In the genomic region with DNA sequence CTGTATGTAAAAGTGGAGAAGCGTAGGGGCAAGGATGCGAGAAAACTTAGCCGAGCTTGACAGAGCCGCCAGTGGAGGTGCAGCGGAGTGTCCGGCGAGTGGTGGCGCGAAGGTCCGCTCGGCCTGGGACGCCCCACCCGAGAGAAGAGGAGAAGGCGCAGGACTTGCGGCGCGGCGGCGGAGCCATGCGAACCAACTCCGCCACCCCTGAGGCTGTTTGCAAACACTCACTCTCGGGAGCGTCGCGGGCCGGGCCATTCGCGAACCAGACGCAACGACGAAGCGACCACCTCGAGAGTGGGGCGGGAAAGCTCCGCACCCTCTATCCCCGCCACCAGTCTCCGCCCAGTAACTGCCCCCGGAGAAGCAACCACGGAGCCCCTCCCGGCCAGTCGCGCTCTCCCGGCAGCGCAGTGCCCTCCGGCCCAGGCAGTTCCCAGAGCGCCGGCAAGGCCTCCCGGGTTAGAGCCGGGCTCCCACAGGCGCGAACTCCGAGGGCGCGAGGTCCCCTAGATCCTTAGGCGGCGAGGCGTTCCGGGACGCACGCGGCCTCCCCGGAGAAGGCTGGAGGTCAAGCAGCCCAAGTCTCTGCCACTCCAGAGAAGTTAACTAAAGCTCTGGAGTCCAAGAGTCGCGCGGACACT, we compare ENCODE assay signal across 12 cellular contexts. TPM values are rescaled to one million over a fixed set of nuclear protein-coding genes. Genes with fewer than 3 reads are reported as not detected.
A peak's percentile ranks its signal among the peaks of the same experiment; 100 is the strongest.
DNase-seq lines count a peak whose midpoint lies in the region; ATAC-seq and TF ChIP-seq lines count a peak whose summit lies in the region.
"Had no signal": no experiment of that assay in that cellular context is flagged by ENCODE, and none has a peak within 500 bp of the region (broad histone marks: within the 10 kb centered on the region; RNA-seq: fewer than 3 reads in every experiment).

No MANE protein-coding gene starts in this region.

- H3K27me3 Mint-ChIP-seq in natural killer cell treated with Interleukin-12 subunit alpha and Interleukin-12 subunit beta and Interleukin-15 and Interleukin-18, amount 100 ng/mL, for 72 hours = no peaks in the 10 kb centered on the region
- H3K27me3 Mint-ChIP-seq: activated naive CD8-positive, alpha-beta T cell treated with anti-CD3 and anti-CD28 coated beads, Interleukin-2, amount 10 ng/mL, durations not matched to agents 7 days and 5 days had no signal

- H2AFZ ChIP-seq in osteoblast (ENCODE audit: low read length) = peak overlapping the region; percentile 70

- H3K4me2 ChIP-seq in osteoblast (ENCODE audit: insufficient read depth, low read length) = peak overlapping the region; percentile 77

- peaks cover 80% of the 10 kb centered on the region for H3K79me2 ChIP-seq in osteoblast (ENCODE audit: insufficient read depth, low read length)

- DNase-seq in AG20443 (ENCODE audit: low spot score) (peak; percentile 36), amniotic epithelial cell (ENCODE audit: low read depth) (peak; percentile 53), left ventricle myocardium inferior (peak; percentile 21), osteoblast (ENCODE audit: insufficient read length, low spot score, missing footprints) (peak; percentile 36), SJCRH30 (no peak)
- DNase-seq in activated naive CD4-positive, alpha-beta T cell (lab: John Stamatoyannopoulos, UW) = no peak
- no peak for DNase-seq in natural killer cell treated with Interleukin-12 subunit alpha and Interleukin-12 subunit beta and Interleukin-15 and Interleukin-18, amount 100 ng/mL, for 72 hours (ENCODE audit: low spot score)
- DNase-seq: activated naive CD8-positive, alpha-beta T cell treated with anti-CD3 and anti-CD28 coated beads, Interleukin-2, amount 10 ng/mL, durations not matched to agents 7 days and 5 days had no signal

- H3K27me3 ChIP-seq in left ventricle myocardium inferior (ENCODE audit: low read depth) (peaks cover 4% of the 10 kb centered on the region), osteoblast (ENCODE audit: insufficient read depth, low read length) (no peaks in the 10 kb centered on the region), SJCRH30 (no peaks in the 10 kb centered on the region)

- H4K20me1 ChIP-seq in osteoblast (ENCODE audit: insufficient read depth, low read length) = no peaks in the 10 kb centered on the region

- intact Hi-C loops in left ventricle myocardium inferior (cut with micrococcal nuclease) = no loop called here

- TF ChIP-seq CTCF in left ventricle myocardium inferior (IDR thresholded peaks at IDR 0.05; ENCODE audit: borderline replicate concordance) (no peak), osteoblast (IDR thresholded peaks at IDR 0.05; ENCODE audit: extremely low read depth, low read depth, low read length) (no peak)

- H3K4me3 ChIP-seq in left ventricle myocardium inferior = peak overlapping the region; percentile 61
- H3K4me3 ChIP-seq in osteoblast (ENCODE audit: insufficient read depth, low read length) = peak overlapping the region; percentile 84
- no peak overlapping the region for H3K4me3 ChIP-seq in SJCRH30

- no peak overlapping the region for H3K27ac ChIP-seq in left ventricle myocardium inferior (replicated peaks)
- H3K27ac ChIP-seq in osteoblast (ENCODE audit: low read depth, low read length) = peak overlapping the region; percentile 63
- H3K27ac ChIP-seq in SJCRH30 = no peak overlapping the region

- H3K27ac Mint-ChIP-seq in natural killer cell treated with Interleukin-12 subunit alpha and Interleukin-12 subunit beta and Interleukin-15 and Interleukin-18, amount 100 ng/mL, for 72 hours = no peak overlapping the region
- H3K27ac Mint-ChIP-seq: activated naive CD8-positive, alpha-beta T cell treated with anti-CD3 and anti-CD28 coated beads, Interleukin-2, amount 10 ng/mL, durations not matched to agents 7 days and 5 days; stimulated activated effector memory CD8-positive, alpha-beta T cell treated with anti-CD3 and anti-CD28 coated beads, Interleukin-12 subunit alpha, Interleukin-12 subunit beta, amount 100 ng/mL, for 72 hours had no signal

- peaks cover 0 to 2% of the 10 kb centered on the region in 2 donors for H3K4me1 Mint-ChIP-seq in natural killer cell treated with Interleukin-12 subunit alpha and Interleukin-12 subunit beta and Interleukin-15 and Interleukin-18, amount 100 ng/mL, for 72 hours (ENCODE audit: low read depth in 2 of 2)
- H3K4me1 Mint-ChIP-seq: activated naive CD8-positive, alpha-beta T cell treated with anti-CD3 and anti-CD28 coated beads, Interleukin-2, amount 10 ng/mL, durations not matched to agents 7 days and 5 days; CD14-positive monocyte; stimulated activated effector memory CD8-positive, alpha-beta T cell treated with anti-CD3 and anti-CD28 coated beads, Interleukin-12 subunit alpha, Interleukin-12 subunit beta, amount 100 ng/mL, for 72 hours had no signal

- ATAC-seq in GM18909 (IDR thresholded peaks at IDR 0.05; ENCODE audit: poor library complexity, unreplicated experiment) = no peak
- ATAC-seq in natural killer cell treated with Interleukin-12 subunit alpha and Interleukin-12 subunit beta and Interleukin-15 and Interleukin-18, amount 100 ng/mL, for 72 hours = no peak
- ATAC-seq: stimulated activated effector memory CD8-positive, alpha-beta T cell treated with anti-CD3 and anti-CD28 coated beads, Interleukin-12 subunit alpha, Interleukin-12 subunit beta, amount 100 ng/mL, for 72 hours had no signal

- H3K36me3 ChIP-seq in left ventricle myocardium inferior (no peaks in the 10 kb centered on the region), osteoblast (ENCODE audit: insufficient read depth, low read length) (no peaks in the 10 kb centered on the region), SJCRH30 (no peaks in the 10 kb centered on the region)

- H3K9me3 ChIP-seq in left ventricle myocardium inferior (replicated peaks) (no peaks in the 10 kb centered on the region), osteoblast (ENCODE audit: low read depth, low read length) (no peaks in the 10 kb centered on the region), SJCRH30 (replicated peaks) (no peaks in the 10 kb centered on the region)

- no peak overlapping the region for H3K4me3 Mint-ChIP-seq in natural killer cell treated with Interleukin-12 subunit alpha and Interleukin-12 subunit beta and Interleukin-15 and Interleukin-18, amount 100 ng/mL, for 72 hours
- H3K4me3 Mint-ChIP-seq: activated naive CD8-positive, alpha-beta T cell treated with anti-CD3 and anti-CD28 coated beads, Interleukin-2, amount 10 ng/mL, durations not matched to agents 7 days and 5 days; CD14-positive monocyte; stimulated activated effector memory CD8-positive, alpha-beta T cell treated with anti-CD3 and anti-CD28 coated beads, Interleukin-12 subunit alpha, Interleukin-12 subunit beta, amount 100 ng/mL, for 72 hours had no signal

- H3K36me3 Mint-ChIP-seq in natural killer cell treated with Interleukin-12 subunit alpha and Interleukin-12 subunit beta and Interleukin-15 and Interleukin-18, amount 100 ng/mL, for 72 hours = peaks cover 8% of the 10 kb centered on the region

- H3K4me1 ChIP-seq in left ventricle myocardium inferior (peaks cover 15% of the 10 kb centered on the region), osteoblast (ENCODE audit: insufficient read depth, low read length) (peaks cover 4% of the 10 kb centered on the region), SJCRH30 (no peaks in the 10 kb centered on the region)

- no peaks in the 10 kb centered on the region for H3K9me3 Mint-ChIP-seq in natural killer cell treated with Interleukin-12 subunit alpha and Interleukin-12 subunit beta and Interleukin-15 and Interleukin-18, amount 100 ng/mL, for 72 hours
- H3K9me3 Mint-ChIP-seq: activated naive CD8-positive, alpha-beta T cell treated with anti-CD3 and anti-CD28 coated beads, Interleukin-2, amount 10 ng/mL, durations not matched to agents 7 days and 5 days; stimulated activated effector memory CD8-positive, alpha-beta T cell treated with anti-CD3 and anti-CD28 coated beads, Interleukin-12 subunit alpha, Interleukin-12 subunit beta, amount 100 ng/mL, for 72 hours had no signal

RNA-seq across cellular contexts. Expression of a gene that starts 2.2 kb away (rescaled TPM):
- 0.11 TPM for total RNA-seq in left ventricle myocardium inferior
- total RNA-seq in osteoblast = 33.3 and 40.5 TPM in 2 replicates
- not detected in 2 replicates for total RNA-seq in SJCRH30 (2014; rRNA removed; shearing (Covaris generic))
- not detected for total RNA-seq in natural killer cell treated with Interleukin-12 subunit alpha and Interleukin-12 subunit beta and Interleukin-15 and Interleukin-18, amount 100 ng/mL, for 72 hours
- total RNA-seq: activated naive CD8-positive, alpha-beta T cell treated with anti-CD3 and anti-CD28 coated beads, Interleukin-2, amount 10 ng/mL, durations not matched to agents 7 days and 5 days; mononuclear cell had no signal

Comparison
In these comparisons a context has a peak if more than half of its experiments do, and no peak if none do; other contexts are left out.
1. DNase-seq: peak in AG20443 (single experiment), amniotic epithelial cell (single experiment), left ventricle myocardium inferior (single experiment) and osteoblast (single experiment); none in SJCRH30 (0 of 2), activated naive CD4-positive, alpha-beta T cell (0 of 4) and natural killer cell treated with Interleukin-12 subunit alpha and Interleukin-12 subunit beta and Interleukin-15 and Interleukin-18, amount 100 ng/mL, for 72 hours (single experiment).
2. RNA of a gene that starts 2.2 kb away (total RNA-seq): 33.3 to 40.5 TPM in osteoblast; 0.11 TPM in left ventricle myocardium inferior (single experiment), not detected in SJCRH30 and not detected in natural killer cell treated with Interleukin-12 subunit alpha and Interleukin-12 subunit beta and Interleukin-15 and Interleukin-18, amount 100 ng/mL, for 72 hours; every median in the first group is over 10 times any median in the second.